ENCODE assay signal across 27 cellular contexts in the genomic region with DNA sequence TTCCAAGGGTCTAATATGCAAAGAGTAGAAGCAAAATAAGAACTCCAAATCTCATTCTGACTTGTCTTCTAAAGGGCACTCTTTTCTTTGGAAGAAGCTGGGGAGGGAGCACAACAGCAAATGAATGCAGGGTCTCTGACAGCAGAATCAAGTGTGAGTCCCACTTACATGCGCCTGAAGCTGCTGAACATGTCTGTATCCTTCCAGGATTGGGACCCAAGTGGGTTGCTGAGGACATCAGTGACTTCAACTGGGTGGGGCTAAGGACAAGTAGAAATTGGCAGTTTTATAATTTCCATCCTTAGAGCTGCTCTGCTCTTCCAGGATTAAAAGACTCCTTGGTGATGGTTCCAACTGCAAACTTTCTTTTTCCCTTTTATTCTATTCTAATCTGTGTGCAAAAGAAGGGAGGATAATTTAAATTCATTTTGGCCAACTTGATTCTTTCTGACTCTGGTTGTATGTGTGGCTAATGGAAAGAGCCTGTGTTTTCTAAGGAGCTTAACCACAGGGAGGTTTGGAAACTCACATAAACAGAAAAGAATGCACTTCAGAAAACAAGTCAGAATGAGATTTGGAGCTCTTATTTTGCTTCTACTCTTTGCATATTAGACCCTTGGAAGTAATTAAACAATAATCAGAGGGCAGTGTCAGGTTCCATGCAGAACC. TPM values are rescaled to one million over a fixed set of nuclear protein-coding genes. Genes with fewer than 3 reads are reported as not detected.
DNase-seq lines count a peak whose midpoint lies in the region; ATAC-seq and TF ChIP-seq lines count a peak whose summit lies in the region.
"Had no signal": no experiment of that assay in that cellular context is flagged by ENCODE, and none has a peak within 500 bp of the region (broad histone marks: within the 10 kb centered on the region; RNA-seq: fewer than 3 reads in every experiment).

No MANE protein-coding gene starts in this region.

- H3K9me3 ChIP-seq in SK-N-SH = 0 out of 2 replicates have a peak, but pooled peaks cover under 1% of the 10 kb centered on the region
- no peaks in the 10 kb centered on the region for H3K9me3 ChIP-seq in right cardiac atrium (ENCODE audit: control insufficient read depth, low read length)
- no peaks in the 10 kb centered on the region for H3K9me3 ChIP-seq in vagina
- H3K9me3 ChIP-seq: BLaER1, testis had no signal

- ATAC-seq in SK-N-SH treated with all-trans-retinoic acid at 6 μM for 48 hours (peak; percentile 41; the same call in 2 of the 3 replicates), right cardiac atrium (peak; percentile 51 to 82), HG02678 (IDR thresholded peaks at IDR 0.05; ENCODE audit: unreplicated experiment) (no peak)
- ATAC-seq: left lobe of liver, T-helper 17 cell had no signal

- DNase-seq in SK-N-SH (no peak), right cardiac atrium (no peak), vagina (ENCODE audit: extremely low spot score in 2 of 2) (no peak), NCI-H2107 (lab: John Stamatoyannopoulos, UW) (no peak), HUDEP-2 (lab: John Stamatoyannopoulos, UW; ENCODE audit: unreplicated experiment in 76 of 76) (no peak)
- DNase-seq: activated CD4-positive, alpha-beta memory T cell treated with anti-CD3 and anti-CD28 coated beads, Interleukin-2, amount 10 ng/mL, durations not matched to agents 7 days and 5 days; activated naive CD4-positive, alpha-beta T cell treated with anti-CD3 and anti-CD28 coated beads, Interleukin-2, amount 10 ng/mL, durations not matched to agents 7 days and 5 days; activated T-cell treated with anti-CD3 and anti-CD28 coated beads, Interleukin-2, amount 50 U/mL, for 1 hour; brain microvascular endothelial cell; NCI-H2171; stimulated activated CD4-positive, alpha-beta T cell treated with anti-CD3 and anti-CD28 coated beads, Interleukin-15, amount 100 ng/mL, for 24 hours; T-helper 17 cell; testis; WERI-Rb-1 had no signal

- POLR2A ChIA-PET in SK-N-SH (lab: Yijun Ruan, JAX) = no interaction called here

- H3K27me3 ChIP-seq in SK-N-SH (ENCODE audit: insufficient read depth) (no peaks in the 10 kb centered on the region), right cardiac atrium (ENCODE audit: control insufficient read depth, insufficient read depth) (no peaks in the 10 kb centered on the region), vagina (no peaks in the 10 kb centered on the region)
- H3K27me3 ChIP-seq: BLaER1, brain microvascular endothelial cell, testis had no signal

- no peak for TF ChIP-seq RAD21 in SK-N-SH (IDR thresholded peaks at IDR 0.05; ENCODE audit: low read length)

- no peak overlapping the region for H3K4me3 ChIP-seq in SK-N-SH (ENCODE audit: low read depth in 2 of 2, low read length in 1 of 2)
- no peak overlapping the region for H3K4me3 ChIP-seq in right cardiac atrium (ENCODE audit: low read length)
- H3K4me3 ChIP-seq in vagina = no peak overlapping the region
- H3K4me3 ChIP-seq: BLaER1, testis had no signal

- 100% methylated on average over 1 of the region's 1 CpG for WGBS in SK-N-SH (ENCODE audit: low lambda C conversion rate)
- WGBS in right cardiac atrium = 60% methylated on average over 1 of the region's 1 CpG

- peaks cover 16% of the 10 kb centered on the region for H3F3A ChIP-seq in SK-N-SH (replicated peaks; ENCODE audit: insufficient read depth)

- no peak overlapping the region for H3K9ac ChIP-seq in SK-N-SH
- H3K9ac ChIP-seq: BLaER1 had no signal

- TF ChIP-seq EP300 in SK-N-SH (IDR thresholded peaks at IDR 0.05; ENCODE audit: borderline replicate concordance in 1 of 2, low read depth in 1 of 2, low read length in 1 of 2) = no peak

- H2AFZ ChIP-seq in SK-N-SH (ENCODE audit: low read depth) = no peak overlapping the region

- H3K4me1 ChIP-seq in SK-N-SH (ENCODE audit: control insufficient read depth in 1 of 2, insufficient read depth in 2 of 2, low read depth in 1 of 2, low read length in 1 of 2) = peaks cover 16 to 42% of the 10 kb centered on the region in 2 experiments; a peak in 3 of 4 replicates
- peaks cover 3% of the 10 kb centered on the region for H3K4me1 ChIP-seq in right cardiac atrium (ENCODE audit: control insufficient read depth, insufficient read depth, low read length)
- peaks cover 39% of the 10 kb centered on the region for H3K4me1 ChIP-seq in vagina
- H3K4me1 ChIP-seq: BLaER1, testis had no signal

- H3K79me2 ChIP-seq in SK-N-SH (ENCODE audit: insufficient read depth) = peaks cover 99% of the 10 kb centered on the region

- no peak for TF ChIP-seq POLR2A in vagina (IDR thresholded peaks at IDR 0.05)

- H3K4me2 ChIP-seq in SK-N-SH = no peak overlapping the region
- H3K4me2 ChIP-seq: BLaER1 had no signal

- no peak for TF ChIP-seq CTCF in SK-N-SH (IDR thresholded peaks at IDR 0.05)
- TF ChIP-seq CTCF in vagina (IDR thresholded peaks at IDR 0.05) = no peak

- CTCF ChIA-PET in SK-N-SH (lab: Yijun Ruan, JAX) = interaction anchor here (1.4 to 1.9 kb wide), 3 partner anchors 17 to 273 kb away, joined by 4 to 9 read pairs (median 4); no protein-coding TSS in a partner anchor

- no peaks in the 10 kb centered on the region for H3K9me2 ChIP-seq in SK-N-SH

- H3K36me3 ChIP-seq in SK-N-SH (replicated peaks in 1 of 2; ENCODE audit: control insufficient read depth in 1 of 2, insufficient read depth in 2 of 2, low read length in 1 of 2) (peaks cover 6 to 8% of the 10 kb centered on the region in 2 experiments), vagina (no peaks in the 10 kb centered on the region)
- H3K36me3 ChIP-seq: BLaER1, brain microvascular endothelial cell, WERI-Rb-1 had no signal

- H3K27ac ChIP-seq in SK-N-SH (ENCODE audit: low read depth in 2 of 2, low read length in 1 of 2) (0 out of 4 replicates have a peak overlapping the region, but pooled peaks of 1 of the 2 experiments have one; percentile 0), cingulate gyrus (ENCODE audit: low read depth, low read length) (peak overlapping the region; percentile 30), right cardiac atrium (ENCODE audit: low read length) (no peak overlapping the region), vagina (peak overlapping the region; percentile 60)
- H3K27ac ChIP-seq: 22Rv1, BLaER1, brain microvascular endothelial cell, epithelial cell of prostate, testis, WERI-Rb-1 had no signal

- peaks cover 79% of the 10 kb centered on the region for H4K20me1 ChIP-seq in SK-N-SH (ENCODE audit: insufficient read depth)
- H4K20me1 ChIP-seq: BLaER1 had no signal

- intact Hi-C loops in right cardiac atrium (cut with DNase I) = loop anchor here in 1 of 4 donors (5.0 kb wide), 1 partner anchor 274 kb away; no protein-coding TSS in a partner anchor
- intact Hi-C loops in vagina (cut with DNase I) = no loop called here

TF ChIP-seq in SK-N-SH treated with all-trans-retinoic acid at 6 μM for 48 hours, 23 proteins besides CTCF, POLR2A, EP300 and RAD21 (continues in another document):
- TF ChIP-seq TCF4 (CRISPR knock-in tag; IDR thresholded peaks at IDR 0.05; ENCODE audit: borderline replicate concordance) (no peak), ZC3H10 (CRISPR knock-in tag; IDR thresholded peaks at IDR 0.05) (no peak), ARNTL (CRISPR knock-in tag; IDR thresholded peaks at IDR 0.05; ENCODE audit: borderline replicate concordance, low read depth) (no peak), GLIS3 (CRISPR knock-in tag; IDR thresholded peaks at IDR 0.05) (no peak)
- TF ChIP-seq, protein P1, sequence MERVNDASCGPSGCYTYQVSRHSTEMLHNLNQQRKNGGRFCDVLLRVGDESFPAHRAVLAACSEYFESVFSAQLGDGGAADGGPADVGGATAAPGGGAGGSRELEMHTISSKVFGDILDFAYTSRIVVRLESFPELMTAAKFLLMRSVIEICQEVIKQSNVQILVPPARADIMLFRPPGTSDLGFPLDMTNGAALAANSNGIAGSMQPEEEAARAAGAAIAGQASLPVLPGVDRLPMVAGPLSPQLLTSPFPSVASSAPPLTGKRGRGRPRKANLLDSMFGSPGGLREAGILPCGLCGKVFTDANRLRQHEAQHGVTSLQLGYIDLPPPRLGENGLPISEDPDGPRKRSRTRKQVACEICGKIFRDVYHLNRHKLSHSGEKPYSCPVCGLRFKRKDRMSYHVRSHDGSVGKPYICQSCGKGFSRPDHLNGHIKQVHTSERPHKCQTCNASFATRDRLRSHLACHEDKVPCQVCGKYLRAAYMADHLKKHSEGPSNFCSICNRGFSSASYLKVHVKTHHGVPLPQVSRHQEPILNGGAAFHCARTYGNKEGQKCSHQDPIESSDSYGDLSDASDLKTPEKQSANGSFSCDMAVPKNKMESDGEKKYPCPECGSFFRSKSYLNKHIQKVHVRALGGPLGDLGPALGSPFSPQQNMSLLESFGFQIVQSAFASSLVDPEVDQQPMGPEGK (CRISPR knock-in tag; IDR thresholded peaks at IDR 0.05; ENCODE audit: borderline replicate concordance) = no peak

TF ChIP-seq in SK-N-SH, 30 proteins besides CTCF, POLR2A, EP300 and RAD21:
- TF ChIP-seq, protein P2, sequence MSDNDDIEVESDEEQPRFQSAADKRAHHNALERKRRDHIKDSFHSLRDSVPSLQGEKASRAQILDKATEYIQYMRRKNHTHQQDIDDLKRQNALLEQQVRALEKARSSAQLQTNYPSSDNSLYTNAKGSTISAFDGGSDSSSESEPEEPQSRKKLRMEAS (IDR thresholded peaks at IDR 0.05; ENCODE audit: low read depth) = no peak
- TF ChIP-seq FOSL2 (IDR thresholded peaks at IDR 0.05; ENCODE audit: borderline replicate concordance, low read depth) = no peak

RNA-seq across cellular contexts. Expression of a gene that starts 20.6 kb away (rescaled TPM):
- polyA plus RNA-seq in SK-N-SH (2012; rRNA removed) = 106 and 114 TPM in 2 replicates
- 152 and 155 TPM in 2 replicates for polyA plus RNA-seq in SK-N-SH (2012; cell fraction: cytosol; rRNA removed)
- polyA plus RNA-seq in SK-N-SH (2012; cell fraction: nucleus; rRNA removed) = 63.7 and 109 TPM in 2 replicates
- total RNA-seq in right cardiac atrium = 10 to 100 TPM; 35.4 to 49.4 (median 42.3) TPM
- 13.8 TPM for polyA plus RNA-seq in right cardiac atrium
- 102 TPM for total RNA-seq in vagina
- total RNA-seq: activated CD4-positive, alpha-beta memory T cell treated with anti-CD3 and anti-CD28 coated beads, Interleukin-2, amount 10 ng/mL, durations not matched to agents 7 days and 5 days; OCI-LY7; T-helper 17 cell had no signal

RNA-seq across cellular contexts. Expression of a gene that starts 59.1 kb away (rescaled TPM):
- not detected in 2 replicates for polyA plus RNA-seq in SK-N-SH (2012; rRNA removed)
- 0.09 TPM in 1 of 2 replicates, not detected in the other for polyA plus RNA-seq in SK-N-SH (2012; cell fraction: cytosol; rRNA removed)
- polyA plus RNA-seq in SK-N-SH (2012; cell fraction: nucleus; rRNA removed) = not detected in 2 replicates
- total RNA-seq in right cardiac atrium = not detected
- polyA plus RNA-seq in right cardiac atrium = not detected
- total RNA-seq in vagina = not detected
- total RNA-seq: activated CD4-positive, alpha-beta memory T cell treated with anti-CD3 and anti-CD28 coated beads, Interleukin-2, amount 10 ng/mL, durations not matched to agents 7 days and 5 days; dermis microvascular lymphatic vessel endothelial cell; glomerular endothelial cell; H4; left lobe of liver; mucosa of gallbladder; OCI-LY7; renal cortical epithelial cell; T-helper 17 cell; testis had no signal
